Comparison of ENCODE assay signal across 8 cellular contexts in the genomic region with DNA sequence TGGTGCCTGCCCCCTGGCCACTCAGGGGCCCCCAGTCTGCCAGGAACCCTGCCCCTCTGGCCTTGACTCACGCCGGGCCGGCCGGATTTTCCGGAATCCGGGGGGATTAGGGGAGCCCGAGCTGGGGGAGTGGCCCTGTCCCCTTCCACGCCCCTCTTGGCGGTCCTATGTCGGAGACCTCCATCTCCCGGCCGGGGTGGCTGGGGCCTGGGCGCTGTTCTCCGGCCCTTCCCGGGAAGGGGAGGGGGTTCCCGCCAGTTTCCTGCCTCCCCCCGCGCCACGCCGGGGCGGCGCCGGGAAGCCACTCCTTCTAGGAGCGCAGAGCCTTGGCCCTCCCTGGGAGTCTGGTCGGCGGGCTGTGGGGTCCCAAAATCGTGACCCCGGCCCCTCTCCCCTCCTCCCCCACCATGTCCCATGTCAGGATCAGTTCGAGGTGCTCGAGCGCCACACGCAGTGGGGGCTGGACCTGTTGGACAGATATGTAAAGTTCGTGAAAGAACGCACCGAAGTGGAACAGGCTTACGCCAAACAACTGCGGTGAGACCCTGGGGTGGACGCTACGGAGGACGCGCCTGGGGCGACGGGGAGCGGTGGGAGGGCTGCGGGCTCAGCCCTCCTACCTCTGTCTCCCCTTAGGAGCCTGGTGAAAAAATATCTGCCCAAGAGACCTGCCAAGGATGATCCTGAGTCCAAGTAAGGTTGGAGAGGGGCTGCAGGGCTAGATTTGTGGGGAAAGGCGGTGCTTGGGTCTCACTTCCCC. TPM values are rescaled to one million over a fixed set of nuclear protein-coding genes. Genes with fewer than 3 reads are reported as not detected.
DNase-seq lines count a peak whose midpoint lies in the region; ATAC-seq, FAIRE-seq and TF ChIP-seq lines count a peak whose summit lies in the region.

No MANE protein-coding gene starts in this region.

- H3K79me2 ChIP-seq in keratinocyte (ENCODE audit: control insufficient read depth, insufficient read depth, low read length), result peaks cover 24% of the 10 kb centered on the region

- H3K9me3 ChIP-seq in keratinocyte (ENCODE audit: control insufficient read depth, low read depth, low read length), result no peaks in the 10 kb centered on the region

- H3K4me1 Mint-ChIP-seq in brain, result peaks cover 73% of the 10 kb centered on the region
- peaks cover 42 to 63% of the 10 kb centered on the region in 2 donors for H3K4me1 Mint-ChIP-seq in stimulated activated naive B cell treated with anti-CD40 and anti-IgM and Interleukin-4, amounts not matched to agents 10 μg/mL and 1 μg/mL and 100 μg/mL, for 72 hours

- peaks cover 15% of the 10 kb centered on the region in 2 experiments for H3K36me3 ChIP-seq in keratinocyte (ENCODE audit: control insufficient read depth in 2 of 2, extremely low read depth in 1 of 2, insufficient read depth in 2 of 2, low read length in 2 of 2)

- ATAC-seq in stimulated activated naive B cell treated with anti-CD40 and anti-IgM and Interleukin-4, amounts not matched to agents 10 μg/mL and 1 μg/mL and 100 μg/mL, for 72 hours (replicated peaks), result peak; percentile 24 to 33
- no peak for ATAC-seq in GM18868 (IDR thresholded peaks at IDR 0.05; ENCODE audit: unreplicated experiment)
- no peak for ATAC-seq in HG03196 (IDR thresholded peaks at IDR 0.05; ENCODE audit: unreplicated experiment)
- ATAC-seq in GM21360 (IDR thresholded peaks at IDR 0.05; ENCODE audit: unreplicated experiment), result no peak

- no peak for FAIRE-seq in keratinocyte (lab: Jason Lieb, UNC)

- H3K4me2 ChIP-seq in keratinocyte (ENCODE audit: control insufficient read depth, extremely low read depth, insufficient read depth, low read depth, low read length), result peak overlapping the region; percentile 86

- peak overlapping the region; percentile 75 for H3K27ac ChIP-seq in keratinocyte (ENCODE audit: control insufficient read depth, insufficient read depth, low read length)

- H3K9me1 ChIP-seq in keratinocyte (ENCODE audit: control insufficient read depth, extremely low read depth, insufficient read depth, low read length), result no peaks in the 10 kb centered on the region

- H3K27ac Mint-ChIP-seq in brain, result peak overlapping the region; percentile 55 to 84 (median 64)
- H3K27ac Mint-ChIP-seq in stimulated activated naive B cell treated with anti-CD40 and anti-IgM and Interleukin-4, amounts not matched to agents 10 μg/mL and 1 μg/mL and 100 μg/mL, for 72 hours, result peak overlapping the region; percentile 95

- H3K4me3 ChIP-seq in GM12865 (ENCODE audit: low read depth, low read length) (peak overlapping the region; percentile 96), keratinocyte (ENCODE audit: control insufficient read depth in 2 of 3, extremely low read depth in 1 of 3, insufficient read depth in 2 of 3, low read depth in 1 of 3, low read length in 3 of 3) (peak overlapping the region; percentile 64 to 81 (median 70))

- dilution Hi-C loops in keratinocyte (cut with MboI; ENCODE audit: extremely low pct_ligation_motif_present, low sequenced_read_pairs), result no loop called here

- DNase-seq in GM12865 (ENCODE audit: low read depth) (peak; percentile 68), NCI-H82 (lab: John Stamatoyannopoulos, UW) (peak; percentile 71), keratinocyte (ENCODE audit: low read depth, low spot score) (no peak)
- DNase-seq in stimulated activated naive B cell treated with anti-CD40 and anti-IgM and Interleukin-4, amounts not matched to agents 10 μg/mL and 1 μg/mL and 100 μg/mL, for 72 hours, result peak; percentile 66

- peaks cover 3% of the 10 kb centered on the region for H4K20me1 ChIP-seq in keratinocyte (ENCODE audit: control insufficient read depth, extremely low read depth, insufficient read depth, low read length)

- peak overlapping the region; percentile 87 for H3K9ac ChIP-seq in keratinocyte (ENCODE audit: control insufficient read depth, extremely low read depth, insufficient read depth, low read length)

- H3K4me3 Mint-ChIP-seq in brain, result peak overlapping the region; percentile 87 to 98 (median 90)
- peak overlapping the region; percentile 88 to 90 for H3K4me3 Mint-ChIP-seq in stimulated activated naive B cell treated with anti-CD40 and anti-IgM and Interleukin-4, amounts not matched to agents 10 μg/mL and 1 μg/mL and 100 μg/mL, for 72 hours

- peak overlapping the region; percentile 19 for H2AFZ ChIP-seq in keratinocyte (ENCODE audit: control insufficient read depth, low read length)

- no peak for TF ChIP-seq CTCF in GM12865 (IDR thresholded peaks at IDR 0.05; ENCODE audit: insufficient read depth, low read depth, low read length, missing control alignments)
- no peak for TF ChIP-seq CTCF in brain (conservative IDR thresholded peaks at IDR 0.05)
- TF ChIP-seq CTCF in keratinocyte (optimal IDR thresholded peaks at IDR 0.05 in 1 of 3, IDR thresholded peaks at IDR 0.05 in 1 of 3, conservative IDR thresholded peaks at IDR 0.05 in 1 of 3; ENCODE audit: extremely low read depth in 1 of 3, insufficient read depth in 2 of 3, low read length in 3 of 3), result no peak

- peaks cover 44% of the 10 kb centered on the region for H3K4me1 ChIP-seq in keratinocyte (ENCODE audit: control insufficient read depth, extremely low read depth, insufficient read depth, low read length)

- H3K27me3 ChIP-seq in keratinocyte (ENCODE audit: control insufficient read depth, extremely low read depth, insufficient read depth, low read length), result no peaks in the 10 kb centered on the region

- peaks cover 26% of the 10 kb centered on the region for H3K36me3 Mint-ChIP-seq in brain
- H3K36me3 Mint-ChIP-seq in stimulated activated naive B cell treated with anti-CD40 and anti-IgM and Interleukin-4, amounts not matched to agents 10 μg/mL and 1 μg/mL and 100 μg/mL, for 72 hours, result peaks cover 36 to 44% of the 10 kb centered on the region in 2 donors

- peaks cover 7% of the 10 kb centered on the region for H3K27me3 Mint-ChIP-seq in brain
- no peaks in the 10 kb centered on the region for H3K27me3 Mint-ChIP-seq in stimulated activated naive B cell treated with anti-CD40 and anti-IgM and Interleukin-4, amounts not matched to agents 10 μg/mL and 1 μg/mL and 100 μg/mL, for 72 hours

- peaks cover 0 to 3% (median 0%) of the 10 kb centered on the region in 5 experiments for H3K9me3 Mint-ChIP-seq in brain
- H3K9me3 Mint-ChIP-seq in stimulated activated naive B cell treated with anti-CD40 and anti-IgM and Interleukin-4, amounts not matched to agents 10 μg/mL and 1 μg/mL and 100 μg/mL, for 72 hours, result no peaks in the 10 kb centered on the region

RNA-seq across cellular contexts. Expression of a gene that starts 1.3 kb away (rescaled TPM):
- 24.1 TPM for polyA plus RNA-seq in brain (ENCODE audit: insufficient read depth, low read depth, low replicate concordance)
- polyA plus RNA-seq in keratinocyte, result 34.8 to 43.8 TPM (median 36.2 TPM) in 3 replicates
- polyA plus RNA-seq in keratinocyte (2011; ENCODE audit: low read depth), result 345 TPM
- 25.0 and 39.1 TPM in 2 replicates for polyA plus RNA-seq in keratinocyte (2011; cell fraction: cytosol; rRNA removed)
- polyA plus RNA-seq in keratinocyte (2011; cell fraction: nucleus; rRNA removed), result 69.1 and 80.5 TPM in 2 replicates
- polyA plus RNA-seq in keratinocyte (2012; ENCODE audit: low replicate concordance), result 54.1 and 65.1 TPM in 2 replicates
- polyA minus RNA-seq in keratinocyte, result 18.9 to 22.5 TPM (median 19.9 TPM) in 3 replicates
- 22.1 TPM for polyA minus RNA-seq in keratinocyte (2011; cell fraction: cytosol; rRNA and poly(A)+ RNA removed)
- polyA minus RNA-seq in keratinocyte (2011; cell fraction: nucleus; rRNA and poly(A)+ RNA removed), result 13.6 and 20.2 TPM in 2 replicates

RNA-seq across cellular contexts. Expression of a gene that starts 3.4 kb away (rescaled TPM):
- polyA plus RNA-seq in brain (ENCODE audit: insufficient read depth, low read depth, low replicate concordance), result 80.8 TPM
- 57.7 to 89.8 TPM (median 62.9 TPM) in 3 replicates for polyA plus RNA-seq in keratinocyte
- polyA plus RNA-seq in keratinocyte (2011; ENCODE audit: low read depth), result 64.3 TPM
- polyA plus RNA-seq in keratinocyte (2011; cell fraction: cytosol; rRNA removed), result 60.4 and 78.6 TPM in 2 replicates
- polyA plus RNA-seq in keratinocyte (2011; cell fraction: nucleus; rRNA removed), result 146 and 171 TPM in 2 replicates
- 54.0 and 68.0 TPM in 2 replicates for polyA plus RNA-seq in keratinocyte (2012; ENCODE audit: low replicate concordance)
- polyA minus RNA-seq in keratinocyte, result 66.7 to 196 TPM (median 116 TPM) in 3 replicates
- 98.4 TPM for polyA minus RNA-seq in keratinocyte (2011; cell fraction: cytosol; rRNA and poly(A)+ RNA removed)
- 70.3 and 72.8 TPM in 2 replicates for polyA minus RNA-seq in keratinocyte (2011; cell fraction: nucleus; rRNA and poly(A)+ RNA removed)

RNA-seq across cellular contexts. Expression of a gene that starts 20.3 kb away (rescaled TPM):
- polyA plus RNA-seq in brain (ENCODE audit: insufficient read depth, low read depth, low replicate concordance), result 85.0 TPM
- polyA plus RNA-seq in keratinocyte, result 10.7 to 85.7 TPM (median 14.8 TPM) in 3 replicates
- 3.3 TPM for polyA plus RNA-seq in keratinocyte (2011; ENCODE audit: low read depth)
- polyA plus RNA-seq in keratinocyte (2011; cell fraction: cytosol; rRNA removed), result 17.7 and 21.0 TPM in 2 replicates
- 111 and 120 TPM in 2 replicates for polyA plus RNA-seq in keratinocyte (2011; cell fraction: nucleus; rRNA removed)
- polyA plus RNA-seq in keratinocyte (2012; ENCODE audit: low replicate concordance), result 3.5 and 17.2 TPM in 2 replicates
- 14.0 to 151 TPM (median 61.4 TPM) in 3 replicates for polyA minus RNA-seq in keratinocyte
- 83.1 TPM for polyA minus RNA-seq in keratinocyte (2011; cell fraction: cytosol; rRNA and poly(A)+ RNA removed)
- 68.7 and 86.2 TPM in 2 replicates for polyA minus RNA-seq in keratinocyte (2011; cell fraction: nucleus; rRNA and poly(A)+ RNA removed)

RNA-seq across cellular contexts. Expression of a gene that starts 26.5 kb away (rescaled TPM):
- polyA plus RNA-seq in brain (ENCODE audit: insufficient read depth, low read depth, low replicate concordance), result not detected
- polyA plus RNA-seq in keratinocyte, result 24.9 to 28.9 TPM (median 28.2 TPM) in 3 replicates
- polyA plus RNA-seq in keratinocyte (2011; ENCODE audit: low read depth), result 5.8 TPM
- polyA plus RNA-seq in keratinocyte (2011; cell fraction: cytosol; rRNA removed), result 16.7 and 24.9 TPM in 2 replicates
- polyA plus RNA-seq in keratinocyte (2011; cell fraction: nucleus; rRNA removed), result 42.9 and 53.1 TPM in 2 replicates
- polyA plus RNA-seq in keratinocyte (2012; ENCODE audit: low replicate concordance), result 25.3 and 44.5 TPM in 2 replicates
- 21.6 to 72.1 TPM (median 22.1 TPM) in 3 replicates for polyA minus RNA-seq in keratinocyte
- 30.5 TPM for polyA minus RNA-seq in keratinocyte (2011; cell fraction: cytosol; rRNA and poly(A)+ RNA removed)
- polyA minus RNA-seq in keratinocyte (2011; cell fraction: nucleus; rRNA and poly(A)+ RNA removed), result 22.8 and 24.2 TPM in 2 replicates

RNA-seq across cellular contexts. Expression of a gene that starts 31.7 kb away (rescaled TPM):
- 0.66 TPM for polyA plus RNA-seq in brain (ENCODE audit: insufficient read depth, low read depth, low replicate concordance)
- 0.42 to 0.61 TPM (median 0.50 TPM) in 3 replicates for polyA plus RNA-seq in keratinocyte
- polyA plus RNA-seq in keratinocyte (2011; ENCODE audit: low read depth), result 0.76 TPM
- polyA plus RNA-seq in keratinocyte (2011; cell fraction: cytosol; rRNA removed), result 0.36 and 0.43 TPM in 2 replicates
- polyA plus RNA-seq in keratinocyte (2011; cell fraction: nucleus; rRNA removed), result 0.41 and 0.50 TPM in 2 replicates
- polyA plus RNA-seq in keratinocyte (2012; ENCODE audit: low replicate concordance), result 0.51 and 0.84 TPM in 2 replicates
- 0.30 to 1.5 TPM in 2 of 3 replicates, not detected in the other for polyA minus RNA-seq in keratinocyte
- polyA minus RNA-seq in keratinocyte (2011; cell fraction: cytosol; rRNA and poly(A)+ RNA removed), result not detected
- 0.84 and 1.3 TPM in 2 replicates for polyA minus RNA-seq in keratinocyte (2011; cell fraction: nucleus; rRNA and poly(A)+ RNA removed)

Comparison
In these comparisons a context has a peak if more than half of its experiments do, and no peak if none do; other contexts are left out.
1. ATAC-seq: peak in stimulated activated naive B cell treated with anti-CD40 and anti-IgM and Interleukin-4, amounts not matched to agents 10 μg/mL and 1 μg/mL and 100 μg/mL, for 72 hours (2 of 2); none in GM18868 (single experiment), HG03196 (single experiment) and GM21360 (single experiment).